21 cellular contexts compared by ENCODE assay signal in the genomic region with DNA sequence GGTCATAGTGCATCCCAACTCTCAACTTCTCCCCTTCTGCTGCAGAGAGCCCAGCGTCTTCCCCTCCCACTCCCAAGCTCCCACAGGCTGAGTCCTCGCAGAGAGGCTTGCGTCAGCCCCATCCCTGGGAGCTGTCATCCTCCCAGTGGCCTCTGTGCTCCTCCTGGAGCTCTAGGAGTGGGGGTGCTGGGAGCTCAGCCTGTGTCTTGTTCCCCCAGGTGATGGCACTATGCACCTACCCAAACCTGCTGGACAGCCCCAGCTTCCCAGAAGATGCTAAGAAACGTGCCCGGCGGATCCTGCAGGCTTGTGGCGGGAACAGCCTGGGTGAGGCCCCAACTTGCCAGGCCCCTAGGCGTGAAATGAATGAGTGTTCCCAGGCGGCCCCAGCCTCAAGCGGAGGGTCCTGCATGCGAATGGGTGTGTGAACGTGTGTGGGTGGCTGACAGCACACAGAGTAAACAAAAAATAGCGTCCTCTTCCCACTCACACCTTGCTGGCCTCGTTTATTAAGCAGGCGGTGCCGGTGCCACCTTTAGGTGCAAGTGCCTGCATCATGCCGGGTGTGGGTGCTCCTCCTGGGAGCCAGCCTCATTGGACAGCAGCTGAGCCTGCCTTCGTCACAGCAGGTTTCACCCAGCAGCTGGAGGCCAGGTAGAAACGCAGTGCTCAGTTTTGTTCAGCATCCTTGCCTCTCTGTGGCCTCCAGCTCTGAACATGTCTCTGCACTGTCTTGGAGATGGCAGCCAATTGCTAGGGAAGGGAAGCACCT.
DNase-seq lines count a peak whose midpoint lies in the region; ATAC-seq and TF ChIP-seq lines count a peak whose summit lies in the region.
"Had no signal": no experiment of that assay in that cellular context is flagged by ENCODE, and none has a peak within 500 bp of the region (broad histone marks: within the 10 kb centered on the region; RNA-seq: fewer than 3 reads in every experiment).

No MANE protein-coding gene starts in this region.

- H3K4me3 Mint-ChIP-seq in stimulated activated effector memory CD8-positive, alpha-beta T cell treated with anti-CD3 and anti-CD28 coated beads, Interleukin-12 subunit alpha, Interleukin-12 subunit beta, amount 100 ng/mL, for 72 hours: no peak overlapping the region
- H3K4me3 Mint-ChIP-seq: CD14-positive monocyte had no signal

- ATAC-seq in stimulated activated effector memory CD8-positive, alpha-beta T cell treated with anti-CD3 and anti-CD28 coated beads, Interleukin-12 subunit alpha, Interleukin-12 subunit beta, amount 100 ng/mL, for 72 hours: no peak

- DNase-seq in RWPE1 (ENCODE audit: low spot score) (no peak), head of caudate nucleus (peak in 34 of 42 donors; percentile 37 to 90 (median 68)), NCI-H1417 (lab: John Stamatoyannopoulos, UW) (no peak), dedifferentiated amniotic fluid mesenchymal stem cell (ENCODE audit: extremely low spot score) (no peak), AG08396 (ENCODE audit: low spot score) (no peak)
- DNase-seq in stimulated activated effector memory CD8-positive, alpha-beta T cell treated with anti-CD3 and anti-CD28 coated beads, Interleukin-12 subunit alpha, Interleukin-12 subunit beta, amount 100 ng/mL, for 72 hours (ENCODE audit: low spot score in 2 of 2): no peak
- DNase-seq in stimulated activated CD4-positive, alpha-beta T cell treated with anti-CD3 and anti-CD28 coated beads, Interleukin-4, amount 100 ng/mL, for 1 hour: no peak
- DNase-seq: DMS 273 treated with DMSO at 0.1 percent for 48 hours, DND-41, GM23248, KBM-7, MV-4-11, NCI-H1436, NCI-H2081, NCI-H2171 treated with DMSO at 0.1 percent for 48 hours, NCI-H446 treated with DMSO at 0.1 percent for 48 hours, NCI-H69, SHP77 had no signal

- TF ChIP-seq CTCF in RWPE1 (conservative IDR thresholded peaks at IDR 0.05; ENCODE audit: low read depth): no peak

- H3K4me1 Mint-ChIP-seq in stimulated activated effector memory CD8-positive, alpha-beta T cell treated with anti-CD3 and anti-CD28 coated beads, Interleukin-12 subunit alpha, Interleukin-12 subunit beta, amount 100 ng/mL, for 72 hours: no peaks in the 10 kb centered on the region

- peak overlapping the region; percentile 13; the same call in 1 of the 2 replicates for H3K27ac ChIP-seq in RWPE1
- peak overlapping the region; percentile 41 for H3K27ac ChIP-seq in cingulate gyrus (ENCODE audit: low read depth, low read length)
- H3K27ac ChIP-seq: GM23248, SK-N-MC had no signal

- no peaks in the 10 kb centered on the region for H3K9me3 Mint-ChIP-seq in stimulated activated effector memory CD8-positive, alpha-beta T cell treated with anti-CD3 and anti-CD28 coated beads, Interleukin-12 subunit alpha, Interleukin-12 subunit beta, amount 100 ng/mL, for 72 hours
- H3K9me3 Mint-ChIP-seq: CD14-positive monocyte had no signal

- CTCF ChIA-PET in RWPE1 (lab: Yijun Ruan, JAX): interaction anchor here (0.7 to 2.2 kb wide), 2 partner anchors 8 to 47 kb away, joined by 4 to 11 read pairs; no protein-coding TSS in a partner anchor

- H3K36me3 Mint-ChIP-seq in stimulated activated effector memory CD8-positive, alpha-beta T cell treated with anti-CD3 and anti-CD28 coated beads, Interleukin-12 subunit alpha, Interleukin-12 subunit beta, amount 100 ng/mL, for 72 hours: peaks cover 22% of the 10 kb centered on the region

- POLR2A ChIA-PET in RWPE1 (lab: Yijun Ruan, JAX; ENCODE audit: low non-redundant PET): interaction anchor here (1.2 kb wide), 1 partner anchor 15 kb away, joined by 4 read pairs; no protein-coding TSS in a partner anchor

- H3K27ac Mint-ChIP-seq in stimulated activated effector memory CD8-positive, alpha-beta T cell treated with anti-CD3 and anti-CD28 coated beads, Interleukin-12 subunit alpha, Interleukin-12 subunit beta, amount 100 ng/mL, for 72 hours: peak overlapping the region; percentile 76

- intact Hi-C loops in head of caudate nucleus (cut with DNase I): no loop called here

Comparison
In these comparisons a context has a peak if more than half of its experiments do, and no peak if none do; other contexts are left out.
1. DNase-seq: peak in head of caudate nucleus (34 of 42); none in RWPE1 (single experiment), stimulated activated effector memory CD8-positive, alpha-beta T cell treated with anti-CD3 and anti-CD28 coated beads, Interleukin-12 subunit alpha, Interleukin-12 subunit beta, amount 100 ng/mL, for 72 hours (0 of 2), NCI-H1417 (0 of 3), dedifferentiated amniotic fluid mesenchymal stem cell (single experiment), stimulated activated CD4-positive, alpha-beta T cell treated with anti-CD3 and anti-CD28 coated beads, Interleukin-4, amount 100 ng/mL, for 1 hour (single experiment) and AG08396 (single experiment).